ENCODE assay signal across 18 cellular contexts in genomic region chr5:170120576-170120975, GRCh38. TPM values are rescaled to one million over a fixed set of nuclear protein-coding genes. Genes with fewer than 3 reads are reported as not detected.
DNase-seq lines count a peak whose midpoint lies in the region; ATAC-seq and TF ChIP-seq lines count a peak whose summit lies in the region.
"Had no signal": no experiment of that assay in that cellular context is flagged by ENCODE, and none has a peak within 500 bp of the region (broad histone marks: within the 10 kb centered on the region; RNA-seq: fewer than 3 reads in every experiment).

No MANE protein-coding gene starts in this region.

- BruUV-seq in PC-3 (replicated peaks; lab: Mats Ljungman, UMichigan) = no TSS peak

- CTCF ChIA-PET in BJ (lab: Yijun Ruan, JAX) (interaction anchor here (1.1 to 1.7 kb wide), 2 partner anchors 22 to 64 kb away, joined by 3 to 5 read pairs; no protein-coding TSS in a partner anchor), PC-3 (lab: Charles Lee) (no interaction called here)

- ATAC-seq in PC-3 = no peak
- ATAC-seq in stimulated activated naive CD8-positive, alpha-beta T cell treated with anti-CD3 and anti-CD28 coated beads, Interleukin-15, Interleukin-2, amounts not matched to agents 100 U/mL and 50 U/mL, for 24 hours = no peak
- ATAC-seq: activated naive CD8-positive, alpha-beta T cell treated with anti-CD3 and anti-CD28 coated beads, Interleukin-2, amount 50 U/mL, for 24 hours had no signal

- H4K20me1 ChIP-seq in PC-3 (ENCODE audit: low read length) (no peaks in the 10 kb centered on the region), osteoblast (ENCODE audit: insufficient read depth, low read length) (no peaks in the 10 kb centered on the region)

- H3K9me2 ChIP-seq in PC-3 (replicated peaks; ENCODE audit: low read length) = no peaks in the 10 kb centered on the region

- H3K79me2 ChIP-seq in PC-3 (ENCODE audit: low read length) (no peaks in the 10 kb centered on the region), osteoblast (ENCODE audit: insufficient read depth, low read length) (no peaks in the 10 kb centered on the region)

- H3K4me2 ChIP-seq in PC-3 (ENCODE audit: low read length) = no peak overlapping the region
- H3K4me2 ChIP-seq in osteoblast (ENCODE audit: insufficient read depth, low read length) = peak overlapping the region; percentile 2

- H3K4me1 ChIP-seq in PC-3 (ENCODE audit: insufficient read depth, low read length) (peaks cover 13% of the 10 kb centered on the region), osteoblast (ENCODE audit: insufficient read depth, low read length) (peaks cover 18% of the 10 kb centered on the region)
- H3K4me1 ChIP-seq: right atrium auricular region had no signal

- intact Hi-C loops in PC-3 (cut with micrococcal nuclease) = no loop called here

- H3K27me3 ChIP-seq in BJ (ENCODE audit: control insufficient read depth, insufficient read depth, low read length) (no peaks in the 10 kb centered on the region), PC-3 (ENCODE audit: low read length) (no peaks in the 10 kb centered on the region), osteoblast (ENCODE audit: insufficient read depth, low read length) (no peaks in the 10 kb centered on the region)
- H3K27me3 ChIP-seq: right atrium auricular region had no signal

- no peaks in the 10 kb centered on the region for H3K36me3 ChIP-seq in BJ (ENCODE audit: control insufficient read depth, insufficient read depth, low read length)
- no peaks in the 10 kb centered on the region for H3K36me3 ChIP-seq in PC-3 (ENCODE audit: low read depth, low read length)
- no peaks in the 10 kb centered on the region for H3K36me3 ChIP-seq in osteoblast (ENCODE audit: insufficient read depth, low read length)
- H3K36me3 ChIP-seq: right atrium auricular region had no signal

- no peak overlapping the region for H3K4me3 ChIP-seq in BJ (ENCODE audit: low read depth, low read length)
- no peak overlapping the region for H3K4me3 ChIP-seq in PC-3 (ENCODE audit: low read length)
- no peak overlapping the region for H3K4me3 ChIP-seq in coronary artery
- no peak overlapping the region for H3K4me3 ChIP-seq in osteoblast (ENCODE audit: insufficient read depth, low read length)
- H3K4me3 ChIP-seq: right atrium auricular region had no signal

- no peak overlapping the region for H2AFZ ChIP-seq in PC-3 (ENCODE audit: low read length)
- peak overlapping the region; percentile 30 for H2AFZ ChIP-seq in osteoblast (ENCODE audit: low read length)

- H3K27ac ChIP-seq in PC-3 (ENCODE audit: low read length) (no peak overlapping the region), coronary artery (no peak overlapping the region), osteoblast (ENCODE audit: low read depth, low read length) (peak overlapping the region; percentile 76)
- H3K27ac ChIP-seq: C4-2B, right atrium auricular region had no signal

- no peaks in the 10 kb centered on the region for H3F3A ChIP-seq in PC-3 (ENCODE audit: low read length, unreplicated experiment)

- DNase-seq in BJ (ENCODE audit: low read depth) (peak; percentile 24), PC-3 (peak; percentile 41), coronary artery (ENCODE audit: low spot score) (peak; percentile 12), osteoblast (ENCODE audit: insufficient read length, low spot score, missing footprints) (peak; percentile 73), ureter (ENCODE audit: low spot score) (no peak), NCI-H1694 (lab: John Stamatoyannopoulos, UW) (no peak), H4 (ENCODE audit: low spot score) (no peak)
- DNase-seq in stimulated activated naive CD8-positive, alpha-beta T cell treated with anti-CD3 and anti-CD28 coated beads, Interleukin-15, Interleukin-2, amounts not matched to agents 100 U/mL and 50 U/mL, for 24 hours = no peak
- DNase-seq: activated CD4-positive, alpha-beta T cell treated with anti-CD3 and anti-CD28 coated beads, Interleukin-2, amount 50 U/mL, for 4 hours; activated naive CD8-positive, alpha-beta T cell treated with anti-CD3 and anti-CD28 coated beads, Interleukin-2, amount 50 U/mL, for 24 hours; DMS53; NCI-H1048; NCI-H69; substantia nigra had no signal

- TF ChIP-seq CTCF in BJ (IDR thresholded peaks at IDR 0.05; ENCODE audit: insufficient read depth, low read depth, low read length) (no peak), PC-3 (conservative IDR thresholded peaks at IDR 0.05; ENCODE audit: low read depth, low read length) (no peak), coronary artery (IDR thresholded peaks at IDR 0.05) (no peak), osteoblast (IDR thresholded peaks at IDR 0.05; ENCODE audit: extremely low read depth, low read depth, low read length) (no peak)

- no peaks in the 10 kb centered on the region for H3K9me3 ChIP-seq in PC-3 (ENCODE audit: low read length)
- H3K9me3 ChIP-seq in osteoblast (ENCODE audit: low read depth, low read length) = no peaks in the 10 kb centered on the region

- POLR2A ChIA-PET in BJ (lab: Charles Lee) = no interaction called here
- POLR2A ChIA-PET in PC-3 (lab: Charles Lee; ENCODE audit: unreplicated experiment) = no interaction called here

- no peak overlapping the region for H3K9ac ChIP-seq in PC-3 (ENCODE audit: low read length)

RNA-seq across cellular contexts. Expression of gene FOXI1, which starts 14.9 kb away (rescaled TPM):
- polyA plus RNA-seq in BJ (2011; rRNA removed) = not detected in 2 replicates
- not detected in 2 replicates for polyA minus RNA-seq in BJ (2011; rRNA and poly(A)+ RNA removed)
- total RNA-seq in PC-3 (2014; rRNA removed) (not detected in 2 replicates), osteoblast (not detected in 2 replicates), ureter (not detected)
- not detected in 2 replicates for total RNA-seq in H4 (2014; rRNA removed; shearing (Covaris generic))
- total RNA-seq: right atrium auricular region had no signal
- polyA plus RNA-seq: IgD-negative memory B cell, keratinocyte had no signal

Comparison
In these comparisons a context has a peak if more than half of its experiments do, and no peak if none do; other contexts are left out.
1. DNase-seq: peak in BJ (single experiment), PC-3 (single experiment), coronary artery (single experiment) and osteoblast (single experiment); none in ureter (single experiment), NCI-H1694 (single experiment), H4 (single experiment) and stimulated activated naive CD8-positive, alpha-beta T cell treated with anti-CD3 and anti-CD28 coated beads, Interleukin-15, Interleukin-2, amounts not matched to agents 100 U/mL and 50 U/mL, for 24 hours (single experiment).